ENCODE assay signal across 11 cellular contexts in genomic region chr2:239109041-239109915, GRCh38.
A peak's percentile ranks its signal among the peaks of the same experiment; 100 is the strongest.
DNase-seq lines count a peak whose midpoint lies in the region; ATAC-seq and TF ChIP-seq lines count a peak whose summit lies in the region.
"Had no signal": no experiment of that assay in that cellular context is flagged by ENCODE, and none has a peak within 500 bp of the region (broad histone marks: within the 10 kb centered on the region; RNA-seq: fewer than 3 reads in every experiment).

No MANE protein-coding gene starts in this region.

- no peak for TF ChIP-seq CTCF in esophagus muscularis mucosa (IDR thresholded peaks at IDR 0.05)
- no peak for TF ChIP-seq CTCF in sigmoid colon (IDR thresholded peaks at IDR 0.05)

- ATAC-seq in GM21367 (IDR thresholded peaks at IDR 0.05; ENCODE audit: unreplicated experiment) (no peak), GM18498 (IDR thresholded peaks at IDR 0.05; ENCODE audit: unreplicated experiment) (no peak), HG03159 (IDR thresholded peaks at IDR 0.05; ENCODE audit: unreplicated experiment) (no peak)

- TF ChIP-seq EP300 in esophagus muscularis mucosa (IDR thresholded peaks at IDR 0.05) (no peak), sigmoid colon (IDR thresholded peaks at IDR 0.05) (peak in 2 of 4 donors; percentile 51 to 55)

- H3K27ac ChIP-seq in esophagus muscularis mucosa (replicated peaks in 1 of 4) (peak overlapping the region; percentile 82 to 88 (median 84)), sigmoid colon (peak overlapping the region; percentile 80 to 96 (median 88))
- H3K27ac ChIP-seq: parathyroid adenoma had no signal

- 89% methylated on average over 14 of the region's 19 CpGs for WGBS in esophagus muscularis mucosa
- 57 to 86% methylated on average over 19 of the region's 19 CpGs for WGBS in sigmoid colon, 2 donors

- H3K9me3 ChIP-seq in esophagus muscularis mucosa (no peaks in the 10 kb centered on the region), sigmoid colon (no peaks in the 10 kb centered on the region)

- H3K27me3 ChIP-seq in esophagus muscularis mucosa = no peaks in the 10 kb centered on the region
- no peaks in the 10 kb centered on the region for H3K27me3 ChIP-seq in sigmoid colon

- peaks cover 10 to 83% (median 79%) of the 10 kb centered on the region in 4 donors for H3K36me3 ChIP-seq in esophagus muscularis mucosa
- H3K36me3 ChIP-seq in sigmoid colon = peaks cover 28 to 83% (median 57%) of the 10 kb centered on the region in 4 donors

- DNase-seq in HT-29 (ENCODE audit: low spot score) (peak; percentile 28), NCI-H748 treated with DMSO at 0.1 percent for 48 hours (lab: John Stamatoyannopoulos, UW) (peak; percentile 30), esophagus muscularis mucosa (ENCODE audit: extremely low spot score) (no peak), sigmoid colon (no peak)
- DNase-seq: activated T-cell treated with anti-CD3 and anti-CD28 coated beads, Interleukin-2, amount 50 U/mL, for 1 hour; foreskin melanocyte; NCI-H1436 had no signal

- H3K4me1 ChIP-seq in esophagus muscularis mucosa = peaks cover 15 to 54% (median 50%) of the 10 kb centered on the region in 4 donors
- H3K4me1 ChIP-seq in sigmoid colon = peaks cover 0 to 54% (median 44%) of the 10 kb centered on the region in 4 donors
- H3K4me1 ChIP-seq: parathyroid adenoma had no signal

- intact Hi-C loops in esophagus muscularis mucosa (cut with DNase I) (no loop called here), sigmoid colon (cut with DNase I) (loop anchor here (2.0 kb wide), 1 partner anchor 292 kb away; the partner anchor contains the start of gene HDAC4)

- H3K4me3 ChIP-seq in esophagus muscularis mucosa (no peak overlapping the region), sigmoid colon (no peak overlapping the region)

- TF ChIP-seq POLR2A in esophagus muscularis mucosa (IDR thresholded peaks at IDR 0.05; ENCODE audit: low read depth) = no peak
- no peak for TF ChIP-seq POLR2A in sigmoid colon (IDR thresholded peaks at IDR 0.05)

Comparison
In these comparisons a context has a peak if more than half of its experiments do, and no peak if none do; other contexts are left out.
1. DNase-seq: peak in HT-29 (single experiment) and NCI-H748 treated with DMSO at 0.1 percent for 48 hours (single experiment); none in esophagus muscularis mucosa (single experiment) and sigmoid colon (single experiment).